1 cellular context compared by ENCODE assay signal in genomic region chr6:145890422-145890821, GRCh38.
TF ChIP-seq lines count a peak whose summit lies in the region.

No MANE protein-coding gene starts in this region.

TF ChIP-seq in IMR-90, 13 proteins besides CTCF, POLR2A, EP300 and RAD21:
- no peak for TF ChIP-seq RCOR1 (IDR thresholded peaks at IDR 0.05; ENCODE audit: insufficient replicate concordance, low read length)
- TF ChIP-seq NFE2L2 (IDR thresholded peaks at IDR 0.05; ENCODE audit: low read depth, low read length), result no peak
- no peak for TF ChIP-seq MXI1 (IDR thresholded peaks at IDR 0.05; ENCODE audit: borderline replicate concordance, low read depth, low read length)
- TF ChIP-seq SMC3 (IDR thresholded peaks at IDR 0.05; ENCODE audit: low read depth, low read length), result no peak
- TF ChIP-seq MAZ (IDR thresholded peaks at IDR 0.05; ENCODE audit: borderline replicate concordance, low read depth, low read length), result no peak
- no peak for TF ChIP-seq CEBPB (IDR thresholded peaks at IDR 0.05; ENCODE audit: low read depth, low read length)
- no peak for TF ChIP-seq MAFK (IDR thresholded peaks at IDR 0.05; ENCODE audit: low read depth, low read length)
- no peak for TF ChIP-seq BHLHE40 (IDR thresholded peaks at IDR 0.05; ENCODE audit: low read depth, low read length)
- TF ChIP-seq FOS (IDR thresholded peaks at IDR 0.05; ENCODE audit: low read depth, low read length), result no peak
- TF ChIP-seq USF2 (IDR thresholded peaks at IDR 0.05; ENCODE audit: low read depth, low read length), result no peak
- no peak for TF ChIP-seq RFX5 (IDR thresholded peaks at IDR 0.05; ENCODE audit: low read depth, low read length)
- no peak for TF ChIP-seq CHD1 (IDR thresholded peaks at IDR 0.05; ENCODE audit: low read depth, low read length)
- no peak for TF ChIP-seq ELK1 (IDR thresholded peaks at IDR 0.05; ENCODE audit: borderline replicate concordance, low read depth, low read length)
